In the genomic region with DNA sequence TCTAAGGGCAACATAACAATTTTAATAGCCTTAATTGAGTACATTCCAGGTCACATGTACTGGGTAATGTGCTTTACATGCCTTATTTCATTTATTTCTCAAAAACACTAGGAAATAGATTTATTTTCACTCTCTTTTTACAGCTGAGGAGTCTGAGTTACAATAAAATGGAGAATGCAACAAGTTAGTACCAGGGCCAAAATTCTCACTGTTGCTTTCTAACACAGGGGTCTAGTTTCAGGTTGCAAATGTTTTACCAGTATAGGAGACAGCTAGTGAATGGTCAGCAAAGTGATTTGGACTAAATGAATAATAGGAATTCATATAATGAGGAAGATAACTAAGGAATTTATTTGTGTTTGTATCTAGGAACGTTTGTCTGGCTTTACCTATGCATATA, we compare ENCODE assay signal across 1 cellular context.
TF ChIP-seq lines count a peak whose summit lies in the region.

No MANE protein-coding gene starts in this region.

TF ChIP-seq in GM23338, 12 proteins besides CTCF, POLR2A, EP300 and RAD21 (continued from another document):
- TF ChIP-seq, protein P1, sequence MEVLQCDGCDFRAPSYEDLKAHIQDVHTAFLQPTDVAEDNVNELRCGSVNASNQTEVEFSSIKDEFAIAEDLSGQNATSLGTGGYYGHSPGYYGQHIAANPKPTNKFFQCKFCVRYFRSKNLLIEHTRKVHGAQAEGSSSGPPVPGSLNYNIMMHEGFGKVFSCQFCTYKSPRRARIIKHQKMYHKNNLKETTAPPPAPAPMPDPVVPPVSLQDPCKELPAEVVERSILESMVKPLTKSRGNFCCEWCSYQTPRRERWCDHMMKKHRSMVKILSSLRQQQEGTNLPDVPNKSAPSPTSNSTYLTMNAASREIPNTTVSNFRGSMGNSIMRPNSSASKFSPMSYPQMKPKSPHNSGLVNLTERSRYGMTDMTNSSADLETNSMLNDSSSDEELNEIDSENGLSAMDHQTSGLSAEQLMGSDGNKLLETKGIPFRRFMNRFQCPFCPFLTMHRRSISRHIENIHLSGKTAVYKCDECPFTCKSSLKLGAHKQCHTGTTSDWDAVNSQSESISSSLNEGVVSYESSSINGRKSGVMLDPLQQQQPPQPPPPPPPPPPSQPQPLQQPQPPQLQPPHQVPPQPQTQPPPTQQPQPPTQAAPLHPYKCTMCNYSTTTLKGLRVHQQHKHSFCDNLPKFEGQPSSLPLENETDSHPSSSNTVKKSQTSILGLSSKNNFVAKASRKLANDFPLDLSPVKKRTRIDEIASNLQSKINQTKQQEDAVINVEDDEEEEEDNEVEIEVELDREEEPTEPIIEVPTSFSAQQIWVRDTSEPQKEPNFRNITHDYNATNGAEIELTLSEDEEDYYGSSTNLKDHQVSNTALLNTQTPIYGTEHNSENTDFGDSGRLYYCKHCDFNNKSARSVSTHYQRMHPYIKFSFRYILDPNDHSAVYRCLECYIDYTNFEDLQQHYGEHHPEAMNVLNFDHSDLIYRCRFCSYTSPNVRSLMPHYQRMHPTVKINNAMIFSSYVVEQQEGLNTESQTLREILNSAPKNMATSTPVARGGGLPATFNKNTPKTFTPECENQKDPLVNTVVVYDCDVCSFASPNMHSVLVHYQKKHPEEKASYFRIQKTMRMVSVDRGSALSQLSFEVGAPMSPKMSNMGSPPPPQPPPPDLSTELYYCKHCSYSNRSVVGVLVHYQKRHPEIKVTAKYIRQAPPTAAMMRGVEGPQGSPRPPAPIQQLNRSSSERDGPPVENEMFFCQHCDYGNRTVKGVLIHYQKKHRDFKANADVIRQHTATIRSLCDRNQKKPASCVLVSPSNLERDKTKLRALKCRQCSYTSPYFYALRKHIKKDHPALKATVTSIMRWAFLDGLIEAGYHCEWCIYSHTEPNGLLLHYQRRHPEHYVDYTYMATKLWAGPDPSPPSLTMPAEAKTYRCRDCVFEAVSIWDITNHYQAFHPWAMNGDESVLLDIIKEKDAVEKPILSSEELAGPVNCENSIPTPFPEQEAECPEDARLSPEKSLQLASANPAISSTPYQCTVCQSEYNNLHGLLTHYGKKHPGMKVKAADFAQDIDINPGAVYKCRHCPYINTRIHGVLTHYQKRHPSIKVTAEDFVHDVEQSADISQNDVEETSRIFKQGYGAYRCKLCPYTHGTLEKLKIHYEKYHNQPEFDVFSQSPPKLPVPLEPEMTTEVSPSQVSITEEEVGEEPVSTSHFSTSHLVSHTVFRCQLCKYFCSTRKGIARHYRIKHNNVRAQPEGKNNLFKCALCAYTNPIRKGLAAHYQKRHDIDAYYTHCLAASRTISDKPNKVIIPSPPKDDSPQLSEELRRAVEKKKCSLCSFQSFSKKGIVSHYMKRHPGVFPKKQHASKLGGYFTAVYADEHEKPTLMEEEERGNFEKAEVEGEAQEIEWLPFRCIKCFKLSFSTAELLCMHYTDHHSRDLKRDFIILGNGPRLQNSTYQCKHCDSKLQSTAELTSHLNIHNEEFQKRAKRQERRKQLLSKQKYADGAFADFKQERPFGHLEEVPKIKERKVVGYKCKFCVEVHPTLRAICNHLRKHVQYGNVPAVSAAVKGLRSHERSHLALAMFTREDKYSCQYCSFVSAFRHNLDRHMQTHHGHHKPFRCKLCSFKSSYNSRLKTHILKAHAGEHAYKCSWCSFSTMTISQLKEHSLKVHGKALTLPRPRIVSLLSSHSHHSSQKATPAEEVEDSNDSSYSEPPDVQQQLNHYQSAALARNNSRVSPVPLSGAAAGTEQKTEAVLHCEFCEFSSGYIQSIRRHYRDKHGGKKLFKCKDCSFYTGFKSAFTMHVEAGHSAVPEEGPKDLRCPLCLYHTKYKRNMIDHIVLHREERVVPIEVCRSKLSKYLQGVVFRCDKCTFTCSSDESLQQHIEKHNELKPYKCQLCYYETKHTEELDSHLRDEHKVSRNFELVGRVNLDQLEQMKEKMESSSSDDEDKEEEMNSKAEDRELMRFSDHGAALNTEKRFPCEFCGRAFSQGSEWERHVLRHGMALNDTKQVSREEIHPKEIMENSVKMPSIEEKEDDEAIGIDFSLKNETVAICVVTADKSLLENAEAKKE (CRISPR knock-in tag; IDR thresholded peaks at IDR 0.05): no peak
- TF ChIP-seq ZNF331 (CRISPR knock-in tag; IDR thresholded peaks at IDR 0.05; ENCODE audit: low read depth): no peak
- TF ChIP-seq EZH2 (IDR thresholded peaks at IDR 0.05; ENCODE audit: low read depth, unreplicated experiment): no peak
